Comparison of ENCODE assay signal across 33 cellular contexts in the genomic region with DNA sequence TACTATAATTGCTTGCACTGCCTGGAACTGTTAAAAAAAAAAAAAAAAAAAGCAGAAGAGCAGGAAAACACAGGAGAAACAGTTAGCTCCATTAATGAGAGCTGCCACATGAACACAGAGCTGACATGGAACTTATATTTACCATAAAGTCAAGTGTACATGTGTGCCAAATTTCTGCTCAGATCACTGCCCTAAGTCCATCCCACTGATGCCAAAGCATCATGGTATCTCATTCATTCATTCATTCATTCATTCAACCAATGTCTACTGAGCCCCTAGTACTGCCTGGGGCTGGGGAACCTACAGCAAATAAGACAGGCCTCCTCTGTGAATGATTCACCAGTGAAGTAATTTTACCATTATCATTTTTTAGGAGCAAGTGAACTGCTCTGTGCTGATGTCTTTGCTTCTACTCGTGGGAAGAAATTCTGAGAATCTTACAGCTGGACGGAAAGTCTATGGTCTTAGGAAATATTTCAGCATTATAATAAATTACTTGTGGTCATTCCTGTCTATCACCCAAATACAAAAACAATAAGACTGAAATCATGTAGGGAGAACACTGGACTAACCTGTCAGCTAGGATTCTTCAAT.
"Had no signal": no experiment of that assay in that cellular context is flagged by ENCODE, and none has a peak within 500 bp of the region (broad histone marks: within the 10 kb centered on the region; RNA-seq: fewer than 3 reads in every experiment).

No MANE protein-coding gene starts in this region.

- H3K4me3 ChIP-seq: ascending aorta, esophagus squamous epithelium, lower lobe of right lung, neural progenitor cell, sigmoid colon, thyroid gland, upper lobe of right lung had no signal

- H3K4me3 Mint-ChIP-seq: activated CD4-positive, alpha-beta memory T cell treated with anti-CD3 and anti-CD28 coated beads for 36 hours; activated naive CD4-positive, alpha-beta T cell treated with anti-CD3 and anti-CD28 coated beads for 36 hours; activated naive CD8-positive, alpha-beta T cell treated with anti-CD3 and anti-CD28 coated beads, Interleukin-2, amount 10 ng/mL, durations not matched to agents 7 days and 5 days; activated T-helper 1 cell treated with anti-CD3 and anti-CD28 coated beads, Interleukin-12 subunit alpha, Interleukin-12 subunit beta, Interleukin-2, Interleukin-4 antibody, amounts not matched to agents 30 ng/mL and 10 ng/mL and 1 ng/mL, durations not matched to agents 14 hours and 24 hours and 36 hours; natural killer cell; neural progenitor cell; stimulated activated effector memory CD8-positive, alpha-beta T cell treated with anti-CD3 and anti-CD28 coated beads, Interleukin-12 subunit alpha, Interleukin-12 subunit beta, amount 100 ng/mL, for 72 hours; stimulated activated naive CD8-positive, alpha-beta T cell treated with anti-CD3 and anti-CD28 coated beads, Interleukin-15, Interleukin-2, amounts not matched to agents 100 ng/mL and 50 ng/mL, for 24 hours; T-helper 1 cell treated with Interleukin-12 subunit alpha and Interleukin-12 subunit beta and Interleukin-4 antibody, amounts not matched to agents 30 μg/mL and 1 μg/mL, for 36 hours had no signal

- ATAC-seq: activated CD4-positive, CD25-positive, alpha-beta regulatory T cell treated with anti-CD3 and anti-CD28 coated beads, Interleukin-2, amount 50 U/mL, for 24 hours; lower lobe of right lung; natural killer cell; stimulated activated effector memory CD8-positive, alpha-beta T cell treated with anti-CD3 and anti-CD28 coated beads, Interleukin-12 subunit alpha, Interleukin-12 subunit beta, amount 100 ng/mL, for 72 hours; upper lobe of right lung had no signal

- H3K4me1 Mint-ChIP-seq: activated naive CD8-positive, alpha-beta T cell treated with anti-CD3 and anti-CD28 coated beads, Interleukin-2, amount 10 ng/mL, durations not matched to agents 7 days and 5 days; natural killer cell; stimulated activated effector memory CD8-positive, alpha-beta T cell treated with anti-CD3 and anti-CD28 coated beads, Interleukin-12 subunit alpha, Interleukin-12 subunit beta, amount 100 ng/mL, for 72 hours had no signal

- H3K27me3 ChIP-seq: ascending aorta, brain microvascular endothelial cell, esophagus squamous epithelium, neural progenitor cell, sigmoid colon, thyroid gland, upper lobe of right lung had no signal

- H3K9me3 Mint-ChIP-seq: activated CD4-positive, alpha-beta memory T cell treated with anti-CD3 and anti-CD28 coated beads for 36 hours; activated naive CD4-positive, alpha-beta T cell treated with anti-CD3 and anti-CD28 coated beads for 36 hours; activated naive CD8-positive, alpha-beta T cell treated with anti-CD3 and anti-CD28 coated beads, Interleukin-2, amount 10 ng/mL, durations not matched to agents 7 days and 5 days; activated T-helper 1 cell treated with anti-CD3 and anti-CD28 coated beads, Interleukin-12 subunit alpha, Interleukin-12 subunit beta, Interleukin-2, Interleukin-4 antibody, amounts not matched to agents 30 ng/mL and 10 ng/mL and 1 ng/mL, durations not matched to agents 14 hours and 24 hours and 36 hours; natural killer cell; neural progenitor cell; stimulated activated effector memory CD8-positive, alpha-beta T cell treated with anti-CD3 and anti-CD28 coated beads, Interleukin-12 subunit alpha, Interleukin-12 subunit beta, amount 100 ng/mL, for 72 hours; stimulated activated naive CD8-positive, alpha-beta T cell treated with anti-CD3 and anti-CD28 coated beads, Interleukin-15, Interleukin-2, amounts not matched to agents 100 ng/mL and 50 ng/mL, for 24 hours; T-helper 1 cell treated with Interleukin-12 subunit alpha and Interleukin-12 subunit beta and Interleukin-4 antibody, amounts not matched to agents 30 μg/mL and 1 μg/mL, for 36 hours had no signal

- H3K36me3 Mint-ChIP-seq: activated CD4-positive, alpha-beta memory T cell treated with anti-CD3 and anti-CD28 coated beads for 36 hours; activated naive CD8-positive, alpha-beta T cell treated with anti-CD3 and anti-CD28 coated beads, Interleukin-2, amount 10 ng/mL, durations not matched to agents 7 days and 5 days; natural killer cell; neural progenitor cell; stimulated activated effector memory CD8-positive, alpha-beta T cell treated with anti-CD3 and anti-CD28 coated beads, Interleukin-12 subunit alpha, Interleukin-12 subunit beta, amount 100 ng/mL, for 72 hours had no signal

- H3K27ac ChIP-seq: brain microvascular endothelial cell, epithelial cell of prostate, esophagus squamous epithelium, lower lobe of right lung, neural progenitor cell, thyroid gland, upper lobe of right lung, WERI-Rb-1 had no signal

- H3K36me3 ChIP-seq: ascending aorta, brain microvascular endothelial cell, esophagus squamous epithelium, lower lobe of right lung, neural progenitor cell, sigmoid colon, thyroid gland, upper lobe of right lung, WERI-Rb-1 had no signal

- H3K9me3 ChIP-seq: ascending aorta, esophagus squamous epithelium, lower lobe of right lung, sigmoid colon, thyroid gland, upper lobe of right lung had no signal

- H3K27ac Mint-ChIP-seq: activated CD4-positive, alpha-beta memory T cell treated with anti-CD3 and anti-CD28 coated beads for 36 hours; activated naive CD4-positive, alpha-beta T cell treated with anti-CD3 and anti-CD28 coated beads for 36 hours; activated naive CD8-positive, alpha-beta T cell treated with anti-CD3 and anti-CD28 coated beads, Interleukin-2, amount 10 ng/mL, durations not matched to agents 7 days and 5 days; activated T-helper 1 cell treated with anti-CD3 and anti-CD28 coated beads, Interleukin-12 subunit alpha, Interleukin-12 subunit beta, Interleukin-2, Interleukin-4 antibody, amounts not matched to agents 30 ng/mL and 10 ng/mL and 1 ng/mL, durations not matched to agents 14 hours and 24 hours and 36 hours; natural killer cell; neural progenitor cell; stimulated activated effector memory CD8-positive, alpha-beta T cell treated with anti-CD3 and anti-CD28 coated beads, Interleukin-12 subunit alpha, Interleukin-12 subunit beta, amount 100 ng/mL, for 72 hours; stimulated activated naive CD8-positive, alpha-beta T cell treated with anti-CD3 and anti-CD28 coated beads, Interleukin-15, Interleukin-2, amounts not matched to agents 100 ng/mL and 50 ng/mL, for 24 hours; T-helper 1 cell treated with Interleukin-12 subunit alpha and Interleukin-12 subunit beta and Interleukin-4 antibody, amounts not matched to agents 30 μg/mL and 1 μg/mL, for 36 hours had no signal

- DNase-seq: activated CD4-positive, alpha-beta memory T cell treated with anti-CD3 and anti-CD28 coated beads for 36 hours; activated CD4-positive, alpha-beta T cell treated with anti-CD3 and anti-CD28 coated beads for 48 hours; activated CD8-positive, alpha-beta memory T cell treated with anti-CD3 and anti-CD28 coated beads, Interleukin-2, amount 50 U/mL, for 4 hours; activated effector memory CD4-positive, alpha-beta T cell treated with anti-CD3 and anti-CD28 coated beads, Interleukin-2, amount 50 U/mL, for 16 hours; activated naive CD4-positive, alpha-beta T cell treated with anti-CD3 and anti-CD28 coated beads for 36 hours; activated naive CD8-positive, alpha-beta T cell treated with anti-CD3 and anti-CD28 coated beads, Interleukin-2, amount 10 ng/mL, durations not matched to agents 7 days and 5 days; activated T-cell treated with anti-CD3 and anti-CD28 coated beads, Interleukin-2, amount 50 U/mL, for 1 hour; brain microvascular endothelial cell; central memory CD4-positive, alpha-beta T cell; effector CD8-positive, alpha-beta T cell; esophagus squamous epithelium; glutamatergic neuron; hippocampal formation; lower lobe of right lung; mesendoderm; natural killer cell; posterior cingulate gyrus; sigmoid colon; small intestine; stimulated activated CD4-positive, alpha-beta T cell treated with anti-CD3 and anti-CD28 coated beads, Interleukin-4, amount 100 ng/mL, for 24 hours; SW 1271; T-helper 9 cell; thyroid gland; upper lobe of right lung; WERI-Rb-1 had no signal
